In genomic region chr10:133079836-133080682, GRCh38 we compare ENCODE assay signal across 1 cellular context.
TF ChIP-seq lines count a peak whose summit lies in the region.

No MANE protein-coding gene starts in this region.

TF ChIP-seq in A549, 52 proteins besides CTCF, POLR2A, EP300 and RAD21 (continued from another document):
- TF ChIP-seq REST (IDR thresholded peaks at IDR 0.05) (peak; percentile 81), SMC3 (IDR thresholded peaks at IDR 0.05) (no peak)
